14 cellular contexts compared by ENCODE assay signal in genomic region chr12:27571463-27571862, GRCh38. TPM values are rescaled to one million over a fixed set of nuclear protein-coding genes. Genes with fewer than 3 reads are reported as not detected.
DNase-seq lines count a peak whose midpoint lies in the region; ATAC-seq, FAIRE-seq and TF ChIP-seq lines count a peak whose summit lies in the region.
"Had no signal": no experiment of that assay in that cellular context is flagged by ENCODE, and none has a peak within 500 bp of the region (broad histone marks: within the 10 kb centered on the region; RNA-seq: fewer than 3 reads in every experiment).

No MANE protein-coding gene starts in this region.

- intact Hi-C loops in left colon (cut with DNase I, micrococcal nuclease), result no loop called here

- H3K27ac ChIP-seq in substantia nigra (ENCODE audit: low read depth, low read length, poor library complexity, severe bottlenecking), result no peak overlapping the region
- H3K27ac ChIP-seq: uterus had no signal

- H3K27me3 Mint-ChIP-seq in chondrocyte (ENCODE audit: low read depth), result no peaks in the 10 kb centered on the region
- H3K27me3 Mint-ChIP-seq in activated CD8-positive, alpha-beta T cell treated with anti-CD3 and anti-CD28 coated beads, Interleukin-2, amount 10 ng/mL, durations not matched to agents 7 days and 5 days (ENCODE audit: low read depth), result no peaks in the 10 kb centered on the region

- TF ChIP-seq CTCF in chondrocyte (IDR thresholded peaks at IDR 0.05), result no peak

- peaks cover 49% of the 10 kb centered on the region for H3K4me1 Mint-ChIP-seq in chondrocyte (ENCODE audit: low read depth)
- peaks cover 10% of the 10 kb centered on the region for H3K4me1 Mint-ChIP-seq in activated CD8-positive, alpha-beta T cell treated with anti-CD3 and anti-CD28 coated beads, Interleukin-2, amount 10 ng/mL, durations not matched to agents 7 days and 5 days (ENCODE audit: low read depth)

- peaks cover 2% of the 10 kb centered on the region for H3K36me3 Mint-ChIP-seq in chondrocyte (ENCODE audit: low read depth)
- no peaks in the 10 kb centered on the region for H3K36me3 Mint-ChIP-seq in activated CD8-positive, alpha-beta T cell treated with anti-CD3 and anti-CD28 coated beads, Interleukin-2, amount 10 ng/mL, durations not matched to agents 7 days and 5 days (ENCODE audit: low read depth)

- peak; percentile 79 for DNase-seq in AG20443 (ENCODE audit: low spot score)
- peak; percentile 49 for DNase-seq in HTR-8/SVneo (ENCODE audit: insufficient read length, low spot score)
- no peak for DNase-seq in chondrocyte (ENCODE audit: low spot score)
- DNase-seq in left colon, result no peak
- DNase-seq in substantia nigra (lab: John Stamatoyannopoulos, UW), result no peak
- no peak for DNase-seq in midbrain (lab: John Stamatoyannopoulos, UW)
- DNase-seq in activated CD8-positive, alpha-beta T cell treated with anti-CD3 and anti-CD28 coated beads, Interleukin-2, amount 10 ng/mL, durations not matched to agents 7 days and 5 days, result no peak
- DNase-seq: activated B cell treated with CpG ODN at 0.5 μM for 24 hours, hypothalamus, NCI-H345, uterus had no signal

- CTCF ChIA-PET in activated CD8-positive, alpha-beta T cell treated with anti-CD3 and anti-CD28 coated beads, Interleukin-2, amount 10 ng/mL, durations not matched to agents 7 days and 5 days (lab: Charles Lee), result no interaction called here

- ATAC-seq in left colon (peak; percentile 22), GM21528 (IDR thresholded peaks at IDR 0.05; ENCODE audit: low FRiP score, unreplicated experiment) (no peak)
- ATAC-seq in activated CD8-positive, alpha-beta T cell treated with anti-CD3 and anti-CD28 coated beads, Interleukin-2, amount 10 ng/mL, durations not matched to agents 7 days and 5 days, result no peak
- ATAC-seq: sciatic nerve had no signal

- H3K4me3 Mint-ChIP-seq in chondrocyte (ENCODE audit: unreplicated experiment), result no peak overlapping the region
- no peak overlapping the region for H3K4me3 Mint-ChIP-seq in activated CD8-positive, alpha-beta T cell treated with anti-CD3 and anti-CD28 coated beads, Interleukin-2, amount 10 ng/mL, durations not matched to agents 7 days and 5 days
- H3K4me3 Mint-ChIP-seq: activated B cell treated with CpG ODN at 0.5 μM for 24 hours had no signal

- peak overlapping the region; percentile 65 for H3K27ac Mint-ChIP-seq in chondrocyte (ENCODE audit: unreplicated experiment)
- no peak overlapping the region for H3K27ac Mint-ChIP-seq in activated CD8-positive, alpha-beta T cell treated with anti-CD3 and anti-CD28 coated beads, Interleukin-2, amount 10 ng/mL, durations not matched to agents 7 days and 5 days
- H3K27ac Mint-ChIP-seq: activated B cell treated with CpG ODN at 0.5 μM for 24 hours had no signal

- FAIRE-seq in HTR-8/SVneo (lab: Jason Lieb, UNC), result peak; percentile 90
- FAIRE-seq: GM19239 had no signal

- H3K9me3 Mint-ChIP-seq in chondrocyte (ENCODE audit: low read depth), result no peaks in the 10 kb centered on the region
- H3K9me3 Mint-ChIP-seq in activated CD8-positive, alpha-beta T cell treated with anti-CD3 and anti-CD28 coated beads, Interleukin-2, amount 10 ng/mL, durations not matched to agents 7 days and 5 days (ENCODE audit: insufficient read depth), result no peaks in the 10 kb centered on the region
- H3K9me3 Mint-ChIP-seq: activated B cell treated with CpG ODN at 0.5 μM for 24 hours had no signal

- POLR2A ChIA-PET in activated CD8-positive, alpha-beta T cell treated with anti-CD3 and anti-CD28 coated beads, Interleukin-2, amount 10 ng/mL, durations not matched to agents 7 days and 5 days (lab: Charles Lee), result no interaction called here

RNA-seq across cellular contexts. Expression of gene PPFIBP1, which starts 47.5 kb away (rescaled TPM):
- total RNA-seq in chondrocyte (83.6 to 87.6 TPM (median 85.0 TPM) in 3 replicates), left colon (10 to 100 TPM; 40.9 to 43.1 TPM)
- 10 to 100 TPM; 17.5 TPM for total RNA-seq in activated CD8-positive, alpha-beta T cell treated with anti-CD3 and anti-CD28 coated beads, Interleukin-2, amount 10 ng/mL, durations not matched to agents 7 days and 5 days

Comparison
In these comparisons a context has a peak if more than half of its experiments do, and no peak if none do; other contexts are left out.
1. DNase-seq: peak in AG20443 (single experiment) and HTR-8/SVneo (single experiment); none in chondrocyte (single experiment), left colon (0 of 2), substantia nigra (0 of 49), midbrain (single experiment) and activated CD8-positive, alpha-beta T cell treated with anti-CD3 and anti-CD28 coated beads, Interleukin-2, amount 10 ng/mL, durations not matched to agents 7 days and 5 days (single experiment).